In genomic region chr12:53048033-53048779, GRCh38 we compare ENCODE assay signal across 8 cellular contexts. TPM values are rescaled to one million over a fixed set of nuclear protein-coding genes. Genes with fewer than 3 reads are reported as not detected.
A peak's percentile ranks its signal among the peaks of the same experiment; 100 is the strongest.
DNase-seq lines count a peak whose midpoint lies in the region.

No MANE protein-coding gene starts in this region.

- peak overlapping the region; percentile 13 for H3K27ac Mint-ChIP-seq in activated CD4-positive, alpha-beta T cell treated with anti-CD3 and anti-CD28 coated beads, Interleukin-2, amount 10 ng/mL, durations not matched to agents 7 days and 5 days

- DNase-seq in activated CD4-positive, alpha-beta T cell treated with anti-CD3 and anti-CD28 coated beads, Interleukin-2, amount 10 ng/mL, durations not matched to agents 7 days and 5 days = no peak
- DNase-seq in activated CD4-positive, alpha-beta T cell treated with anti-CD3 and anti-CD28 coated beads, Interleukin-2, amount 50 U/mL, for 48 hours = no peak
- DNase-seq in RPMI7951 (ENCODE audit: low read depth) = peak; percentile 43
- no peak for DNase-seq in Kasumi-1 (lab: John Stamatoyannopoulos, UW)
- no peak for DNase-seq in stimulated activated CD4-positive, alpha-beta T cell treated with anti-CD3 and anti-CD28 coated beads, Interleukin-2, amount 100 ng/mL, for 24 hours

- H3K4me3 Mint-ChIP-seq in activated CD4-positive, alpha-beta T cell treated with anti-CD3 and anti-CD28 coated beads, Interleukin-2, amount 10 ng/mL, durations not matched to agents 7 days and 5 days = peak overlapping the region; percentile 32

- WGBS in urinary bladder = 14% methylated on average over 10 of the region's 10 CpGs

- no peak overlapping the region for H3K4me3 ChIP-seq in endocrine pancreas (ENCODE audit: control insufficient read depth, insufficient read depth, low read length)
- peak overlapping the region; percentile 62 to 66 for H3K4me3 ChIP-seq in mucosa of rectum (ENCODE audit: low read length in 2 of 2)
- peak overlapping the region; percentile 56 for H3K4me3 ChIP-seq in urinary bladder (ENCODE audit: low read depth, low read length)

- H3K9ac ChIP-seq in endocrine pancreas (ENCODE audit: control insufficient read depth, insufficient read depth, low read length) (peak overlapping the region; percentile 51), mucosa of rectum (ENCODE audit: low read depth in 1 of 2, low read length in 2 of 2) (peak overlapping the region; percentile 65 to 79)

- H3K4me1 Mint-ChIP-seq in activated CD4-positive, alpha-beta T cell treated with anti-CD3 and anti-CD28 coated beads, Interleukin-2, amount 10 ng/mL, durations not matched to agents 7 days and 5 days = peaks cover 30% of the 10 kb centered on the region

- H3K9me3 Mint-ChIP-seq in activated CD4-positive, alpha-beta T cell treated with anti-CD3 and anti-CD28 coated beads, Interleukin-2, amount 10 ng/mL, durations not matched to agents 7 days and 5 days = no peaks in the 10 kb centered on the region

- H3K27ac ChIP-seq in mucosa of rectum (ENCODE audit: low read depth in 2 of 2, low read length in 2 of 2) (peak overlapping the region; percentile 93 to 95), urinary bladder (ENCODE audit: low read depth) (peak overlapping the region; percentile 86)

- H3K36me3 ChIP-seq in endocrine pancreas (ENCODE audit: control insufficient read depth, insufficient read depth, low read length) = no peaks in the 10 kb centered on the region
- H3K36me3 ChIP-seq in mucosa of rectum (ENCODE audit: control insufficient read depth in 2 of 2, insufficient read depth in 2 of 2, low read length in 2 of 2) = no peaks in the 10 kb centered on the region
- H3K36me3 ChIP-seq in urinary bladder (ENCODE audit: insufficient read depth) = no peaks in the 10 kb centered on the region

- H3K9me3 ChIP-seq in endocrine pancreas (ENCODE audit: control insufficient read depth, low read length) (no peaks in the 10 kb centered on the region), mucosa of rectum (ENCODE audit: control insufficient read depth in 2 of 2, low read length in 2 of 2) (no peaks in the 10 kb centered on the region)

- H3K36me3 Mint-ChIP-seq in activated CD4-positive, alpha-beta T cell treated with anti-CD3 and anti-CD28 coated beads, Interleukin-2, amount 10 ng/mL, durations not matched to agents 7 days and 5 days (ENCODE audit: low read depth) = no peaks in the 10 kb centered on the region

- POLR2A ChIA-PET in activated CD4-positive, alpha-beta T cell treated with anti-CD3 and anti-CD28 coated beads, Interleukin-2, amount 10 ng/mL, durations not matched to agents 7 days and 5 days (lab: Charles Lee) = no interaction called here

- H3K27me3 ChIP-seq in endocrine pancreas (ENCODE audit: control insufficient read depth, insufficient read depth, low read length) (no peaks in the 10 kb centered on the region), mucosa of rectum (ENCODE audit: control insufficient read depth in 2 of 2, insufficient read depth in 2 of 2, low read length in 2 of 2) (no peaks in the 10 kb centered on the region)

- H3K4me1 ChIP-seq in endocrine pancreas (ENCODE audit: control insufficient read depth, insufficient read depth, low read length) (no peaks in the 10 kb centered on the region), mucosa of rectum (ENCODE audit: control insufficient read depth in 2 of 2, insufficient read depth in 2 of 2, low read length in 2 of 2) (peaks cover 67 to 74% of the 10 kb centered on the region in 2 donors), urinary bladder (ENCODE audit: insufficient read depth) (no peaks in the 10 kb centered on the region)

- CTCF ChIA-PET in activated CD4-positive, alpha-beta T cell treated with anti-CD3 and anti-CD28 coated beads, Interleukin-2, amount 10 ng/mL, durations not matched to agents 7 days and 5 days (lab: Charles Lee) = interaction anchor here (0.6 to 3.1 kb wide), 14 partner anchors 8 to 1082 kb away, joined by 3 to 20 read pairs (median 4); partner anchors contain the start of genes EIF4B and SOAT2

- peaks cover 10% of the 10 kb centered on the region for H3K27me3 Mint-ChIP-seq in activated CD4-positive, alpha-beta T cell treated with anti-CD3 and anti-CD28 coated beads, Interleukin-2, amount 10 ng/mL, durations not matched to agents 7 days and 5 days

RNA-seq across cellular contexts. Expression of gene TNS2, which starts 1.7 kb away (rescaled TPM):
- total RNA-seq in activated CD4-positive, alpha-beta T cell treated with anti-CD3 and anti-CD28 coated beads, Interleukin-2, amount 10 ng/mL, durations not matched to agents 7 days and 5 days = 1 to 10 TPM in 1 of 2 experiments, under 1 TPM in 1; 0.92 to 1.8 TPM
- 6.1 and 10.5 TPM in 2 replicates for total RNA-seq in RPMI7951 (2014; rRNA removed; shearing (Covaris generic))
- 57.9 TPM for total RNA-seq in urinary bladder
- polyA plus RNA-seq in urinary bladder = 178 TPM

RNA-seq across cellular contexts. Expression of gene SPRYD3, which starts 31.0 kb away (rescaled TPM):
- 10 to 100 TPM; 19.0 to 20.2 TPM for total RNA-seq in activated CD4-positive, alpha-beta T cell treated with anti-CD3 and anti-CD28 coated beads, Interleukin-2, amount 10 ng/mL, durations not matched to agents 7 days and 5 days
- 10.6 and 16.7 TPM in 2 replicates for total RNA-seq in RPMI7951 (2014; rRNA removed; shearing (Covaris generic))
- total RNA-seq in urinary bladder = 9.0 TPM
- polyA plus RNA-seq in urinary bladder = 66.3 TPM

RNA-seq across cellular contexts. Expression of gene EIF4B, which starts 42.0 kb away (rescaled TPM):
- total RNA-seq in activated CD4-positive, alpha-beta T cell treated with anti-CD3 and anti-CD28 coated beads, Interleukin-2, amount 10 ng/mL, durations not matched to agents 7 days and 5 days = 100 to 1,000 TPM; 385 to 474 TPM
- 321 and 337 TPM in 2 replicates for total RNA-seq in RPMI7951 (2014; rRNA removed; shearing (Covaris generic))
- 743 TPM for total RNA-seq in urinary bladder
- 246 TPM for polyA plus RNA-seq in urinary bladder

RNA-seq across cellular contexts. Expression of gene IGFBP6, which starts 49.3 kb away (rescaled TPM):
- total RNA-seq in activated CD4-positive, alpha-beta T cell treated with anti-CD3 and anti-CD28 coated beads, Interleukin-2, amount 10 ng/mL, durations not matched to agents 7 days and 5 days = under 1 TPM in 1 of 2 experiments, not detected in 1; 0.37 TPM
- total RNA-seq in RPMI7951 (2014; rRNA removed; shearing (Covaris generic)) = 103 and 132 TPM in 2 replicates
- total RNA-seq in urinary bladder = 39.8 TPM
- 461 TPM for polyA plus RNA-seq in urinary bladder

RNA-seq across cellular contexts. Expression of gene SOAT2, which starts 55.1 kb away (rescaled TPM):
- total RNA-seq in activated CD4-positive, alpha-beta T cell treated with anti-CD3 and anti-CD28 coated beads, Interleukin-2, amount 10 ng/mL, durations not matched to agents 7 days and 5 days = 1 to 10 TPM; 1.0 to 1.7 TPM
- total RNA-seq in RPMI7951 (2014; rRNA removed; shearing (Covaris generic)) = not detected in 2 replicates
- not detected for total RNA-seq in urinary bladder
- polyA plus RNA-seq in urinary bladder = 0.30 TPM
